In the genomic region with DNA sequence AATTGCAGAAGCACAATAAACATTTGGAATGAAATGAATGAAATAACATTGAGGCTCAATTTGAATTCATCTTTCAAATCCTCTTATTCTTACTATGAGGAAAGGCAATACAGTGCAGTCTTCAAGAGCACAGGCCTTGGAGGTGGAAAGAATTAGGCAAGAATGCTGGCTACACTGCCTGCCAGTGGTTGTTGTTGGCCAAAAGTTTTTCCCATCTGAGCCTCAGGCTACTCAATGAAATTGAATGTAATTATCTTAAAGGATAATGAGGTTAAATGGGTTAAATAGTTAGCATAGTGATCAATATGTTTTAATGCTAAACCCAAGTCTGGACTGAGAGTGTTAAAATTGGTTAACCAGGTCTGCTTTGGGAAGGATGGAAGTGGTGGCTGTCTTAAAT, we compare ENCODE assay signal across 23 cellular contexts.
"Had no signal": no experiment of that assay in that cellular context is flagged by ENCODE, and none has a peak within 500 bp of the region (broad histone marks: within the 10 kb centered on the region; RNA-seq: fewer than 3 reads in every experiment).

No MANE protein-coding gene starts in this region.

- H3K4me1 Mint-ChIP-seq: stimulated activated effector memory CD8-positive, alpha-beta T cell treated with anti-CD3 and anti-CD28 coated beads, Interleukin-12 subunit alpha, Interleukin-12 subunit beta, amount 100 ng/mL, for 72 hours; stimulated activated naive B cell treated with anti-CD40 and anti-IgM and Interleukin-4, amounts not matched to agents 10 μg/mL and 1 μg/mL and 100 μg/mL, for 72 hours had no signal

- FAIRE-seq: small intestine, urothelium cell line had no signal

- H3K36me3 Mint-ChIP-seq: natural killer cell treated with Interleukin-12 subunit alpha and Interleukin-12 subunit beta and Interleukin-15 and Interleukin-18, amount 100 ng/mL, for 72 hours; neural progenitor cell; stimulated activated effector memory CD8-positive, alpha-beta T cell treated with anti-CD3 and anti-CD28 coated beads, Interleukin-12 subunit alpha, Interleukin-12 subunit beta, amount 100 ng/mL, for 72 hours; stimulated activated naive B cell treated with anti-CD40 and anti-IgM and Interleukin-4, amounts not matched to agents 10 μg/mL and 1 μg/mL and 100 μg/mL, for 72 hours had no signal

- H3K9me3 Mint-ChIP-seq: neural progenitor cell; stimulated activated naive B cell treated with anti-CD40 and anti-IgM and Interleukin-4, amounts not matched to agents 10 μg/mL and 1 μg/mL and 100 μg/mL, for 72 hours had no signal

- DNase-seq: occipital lobe; ovary; posterior cingulate gyrus; psoas muscle; right cardiac atrium; right lobe of liver; sigmoid colon; small intestine; stimulated activated CD4-positive, alpha-beta T cell treated with anti-CD3 and anti-CD28 coated beads, Interleukin-15, amount 100 ng/mL, for 24 hours; stimulated activated CD4-positive, alpha-beta T cell treated with anti-CD3 and anti-CD28 coated beads, Interleukin-2, amount 100 ng/mL, for 24 hours; stimulated activated CD4-positive, alpha-beta T cell treated with anti-CD3 and anti-CD28 coated beads, Interleukin-2, amount 100 ng/mL, for 48 hours; stimulated activated CD4-positive, alpha-beta T cell treated with anti-CD3 and anti-CD28 coated beads, Interleukin-4, amount 100 ng/mL, for 24 hours; stimulated activated naive B cell treated with anti-CD40 and anti-IgM and Interleukin-4, amounts not matched to agents 10 μg/mL and 1 μg/mL and 100 μg/mL, for 72 hours; stimulated activated naive CD4-positive, alpha-beta T cell treated with Interleukin-2 at 50 U/mL for 16 hours; stomach; trophoblast cell; upper lobe of left lung had no signal

- H3K4me3 Mint-ChIP-seq: natural killer cell treated with Interleukin-12 subunit alpha and Interleukin-12 subunit beta and Interleukin-15 and Interleukin-18, amount 100 ng/mL, for 72 hours; neural progenitor cell; stimulated activated effector memory CD8-positive, alpha-beta T cell treated with anti-CD3 and anti-CD28 coated beads, Interleukin-12 subunit alpha, Interleukin-12 subunit beta, amount 100 ng/mL, for 72 hours; stimulated activated naive B cell treated with anti-CD40 and anti-IgM and Interleukin-4, amounts not matched to agents 10 μg/mL and 1 μg/mL and 100 μg/mL, for 72 hours; stimulated activated naive CD8-positive, alpha-beta T cell treated with anti-CD3 and anti-CD28 coated beads, Interleukin-15, Interleukin-2, amounts not matched to agents 100 ng/mL and 50 ng/mL, for 24 hours had no signal

- H3K27ac Mint-ChIP-seq: natural killer cell treated with Interleukin-12 subunit alpha and Interleukin-12 subunit beta and Interleukin-15 and Interleukin-18, amount 100 ng/mL, for 72 hours; progenitor cell of endocrine pancreas; stimulated activated effector memory CD8-positive, alpha-beta T cell treated with anti-CD3 and anti-CD28 coated beads, Interleukin-12 subunit alpha, Interleukin-12 subunit beta, amount 100 ng/mL, for 72 hours; stimulated activated naive B cell treated with anti-CD40 and anti-IgM and Interleukin-4, amounts not matched to agents 10 μg/mL and 1 μg/mL and 100 μg/mL, for 72 hours; stimulated activated naive CD8-positive, alpha-beta T cell treated with anti-CD3 and anti-CD28 coated beads, Interleukin-15, Interleukin-2, amounts not matched to agents 100 ng/mL and 50 ng/mL, for 24 hours had no signal

- H3K27me3 Mint-ChIP-seq: natural killer cell treated with Interleukin-12 subunit alpha and Interleukin-12 subunit beta and Interleukin-15 and Interleukin-18, amount 100 ng/mL, for 72 hours; progenitor cell of endocrine pancreas; stimulated activated naive B cell treated with anti-CD40 and anti-IgM and Interleukin-4, amounts not matched to agents 10 μg/mL and 1 μg/mL and 100 μg/mL, for 72 hours; stimulated activated naive CD8-positive, alpha-beta T cell treated with anti-CD3 and anti-CD28 coated beads, Interleukin-15, Interleukin-2, amounts not matched to agents 100 ng/mL and 50 ng/mL, for 24 hours had no signal

- ATAC-seq: natural killer cell treated with Interleukin-12 subunit alpha and Interleukin-12 subunit beta and Interleukin-15 and Interleukin-18, amount 100 ng/mL, for 72 hours; psoas muscle; right cardiac atrium; right lobe of liver; stimulated activated effector memory CD8-positive, alpha-beta T cell treated with anti-CD3 and anti-CD28 coated beads, Interleukin-12 subunit alpha, Interleukin-12 subunit beta, amount 100 ng/mL, for 72 hours; stimulated activated naive B cell treated with anti-CD40 and anti-IgM and Interleukin-4, amounts not matched to agents 10 μg/mL and 1 μg/mL and 100 μg/mL, for 72 hours had no signal
